Comparison of ENCODE assay signal across 1 cellular context in the genomic region with DNA sequence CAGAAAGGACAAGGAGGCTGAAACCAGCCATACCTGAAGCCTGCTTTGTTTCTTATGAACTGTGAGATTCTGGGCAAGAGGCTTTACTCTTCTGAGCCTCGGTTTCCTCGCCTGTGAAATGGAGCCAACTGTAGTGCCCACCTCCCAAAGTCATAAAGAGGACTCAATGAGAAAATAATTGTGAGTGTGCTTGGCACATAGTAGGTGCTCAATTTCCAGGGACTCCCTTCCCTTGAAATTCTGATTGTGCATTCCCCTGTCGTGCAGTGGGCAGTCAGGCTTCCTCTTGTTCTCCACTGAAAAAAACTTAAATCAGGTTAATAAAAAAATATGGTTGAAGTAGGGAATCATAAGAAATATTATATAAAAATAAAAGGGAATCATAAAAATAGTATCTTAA.
A peak's percentile ranks its signal among the peaks of the same experiment; 100 is the strongest.
TF ChIP-seq lines count a peak whose summit lies in the region.

No MANE protein-coding gene starts in this region.

TF ChIP-seq in K562, 482 proteins besides CTCF, POLR2A, EP300 and RAD21:
- TF ChIP-seq ZNF699 (CRISPR knock-in tag; IDR thresholded peaks at IDR 0.05; ENCODE audit: insufficient replicate concordance) (no peak), ZKSCAN1 (IDR thresholded peaks at IDR 0.05; ENCODE audit: low read depth, low read length) (peak; percentile 90), RBM25 (IDR thresholded peaks at IDR 0.05; ENCODE audit: low read depth, low read length, severe bottlenecking) (peak; percentile 49)
